In the genomic region with DNA sequence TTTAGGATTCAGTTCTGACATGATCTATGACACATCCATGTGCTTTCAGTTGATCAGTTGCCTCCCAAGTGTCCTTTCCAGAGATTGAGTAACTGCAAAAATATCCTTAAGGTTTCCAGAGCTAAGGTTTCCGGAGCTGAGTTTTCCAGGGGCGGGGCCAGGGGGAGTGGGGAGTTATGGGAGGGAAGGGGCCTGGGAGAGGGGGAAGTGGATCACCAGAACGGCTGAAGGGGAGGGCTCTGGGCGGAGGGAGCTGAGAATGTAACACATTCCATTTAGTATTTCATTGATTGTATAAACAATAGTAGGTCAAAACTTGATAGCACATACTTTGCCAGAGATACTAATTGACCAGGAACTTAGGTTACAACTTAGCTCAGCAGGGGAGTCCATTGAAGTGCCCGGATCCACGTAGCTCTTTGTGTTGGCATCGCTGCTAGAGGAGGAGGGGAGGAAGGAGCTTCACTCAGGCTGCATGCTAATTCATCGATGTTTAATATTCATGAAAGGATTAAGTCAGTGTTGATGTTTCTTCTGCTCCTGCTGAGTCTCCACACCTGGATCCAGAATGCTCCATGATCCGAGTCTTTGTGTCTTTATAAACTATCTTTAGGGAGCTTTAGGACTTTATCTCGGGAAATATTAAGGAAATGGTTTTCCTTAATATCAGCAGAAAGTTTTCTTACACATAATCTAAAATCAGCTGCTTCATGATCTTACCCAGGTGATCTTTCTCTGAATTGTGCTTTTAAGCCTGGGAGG, we compare ENCODE assay signal across 14 cellular contexts.
DNase-seq lines count a peak whose midpoint lies in the region; ATAC-seq and TF ChIP-seq lines count a peak whose summit lies in the region.
"Had no signal": no experiment of that assay in that cellular context is flagged by ENCODE, and none has a peak within 500 bp of the region (broad histone marks: within the 10 kb centered on the region; RNA-seq: fewer than 3 reads in every experiment).

No MANE protein-coding gene starts in this region.

- peak overlapping the region; percentile 40 for H3K4me2 ChIP-seq in mesenchymal stem cell (ENCODE audit: low read length, poor library complexity, severe bottlenecking)

- H3K9ac ChIP-seq in endodermal cell (ENCODE audit: extremely low read depth, low read length, poor library complexity, severe bottlenecking) = no peak overlapping the region
- peak overlapping the region; percentile 44 for H3K9ac ChIP-seq in mesenchymal stem cell (ENCODE audit: low read length)

- no peak overlapping the region for H3K4ac ChIP-seq in mesenchymal stem cell (ENCODE audit: low read depth in 1 of 2, low read length in 2 of 2)

- no peaks in the 10 kb centered on the region for H3K27me3 Mint-ChIP-seq in endodermal cell (ENCODE audit: insufficient read depth)
- no peaks in the 10 kb centered on the region for H3K27me3 Mint-ChIP-seq in activated naive CD8-positive, alpha-beta T cell treated with anti-CD3 and anti-CD28 coated beads, Interleukin-2, amount 50 U/mL, for 24 hours

- H3K4me3 Mint-ChIP-seq in endodermal cell = peak overlapping the region; percentile 59
- no peak overlapping the region for H3K4me3 Mint-ChIP-seq in activated naive CD8-positive, alpha-beta T cell treated with anti-CD3 and anti-CD28 coated beads, Interleukin-2, amount 50 U/mL, for 24 hours

- H3K27ac Mint-ChIP-seq in endodermal cell = peak overlapping the region; percentile 86
- no peak overlapping the region for H3K27ac Mint-ChIP-seq in activated naive CD8-positive, alpha-beta T cell treated with anti-CD3 and anti-CD28 coated beads, Interleukin-2, amount 50 U/mL, for 24 hours

- no peaks in the 10 kb centered on the region for H3K9me3 ChIP-seq in endodermal cell (ENCODE audit: control insufficient read depth, low read length)
- H3K9me3 ChIP-seq in mesenchymal stem cell (ENCODE audit: control insufficient read depth, low read length) = no peaks in the 10 kb centered on the region
- H3K9me3 ChIP-seq: HAP-1, lower lobe of right lung had no signal

- H3K14ac ChIP-seq in mesenchymal stem cell (ENCODE audit: low read length in 2 of 2) = no peak overlapping the region

- H3K36me3 ChIP-seq in endodermal cell (ENCODE audit: control insufficient read depth, insufficient read depth, low read length) = peaks cover 20% of the 10 kb centered on the region
- H3K36me3 ChIP-seq in mesenchymal stem cell (ENCODE audit: control insufficient read depth in 1 of 2, insufficient read depth in 2 of 2, low read depth in 1 of 2, low read length in 2 of 2) = peaks cover 3 to 24% of the 10 kb centered on the region in 2 experiments
- H3K36me3 ChIP-seq: HAP-1 had no signal

- peak overlapping the region; percentile 74 for H4K8ac ChIP-seq in mesenchymal stem cell (ENCODE audit: low read length)

- H3K18ac ChIP-seq in mesenchymal stem cell (ENCODE audit: low read depth in 1 of 2, low read length in 2 of 2) = peak overlapping the region in 1 of 2 experiments; percentile 67

- H3K9me3 Mint-ChIP-seq in endodermal cell = no peaks in the 10 kb centered on the region
- H3K9me3 Mint-ChIP-seq in activated naive CD8-positive, alpha-beta T cell treated with anti-CD3 and anti-CD28 coated beads, Interleukin-2, amount 50 U/mL, for 24 hours = no peaks in the 10 kb centered on the region

- ATAC-seq in GM18519 (IDR thresholded peaks at IDR 0.05; ENCODE audit: low FRiP score, unreplicated experiment) = no peak
- ATAC-seq in activated naive CD8-positive, alpha-beta T cell treated with anti-CD3 and anti-CD28 coated beads, Interleukin-2, amount 50 U/mL, for 24 hours = no peak
- ATAC-seq: lower lobe of right lung had no signal

- peak overlapping the region; percentile 76 for H3K27ac ChIP-seq in endodermal cell (ENCODE audit: low read depth, low read length)
- no peak overlapping the region for H3K27ac ChIP-seq in mesenchymal stem cell (ENCODE audit: low read length, poor library complexity, severe bottlenecking)
- H3K27ac ChIP-seq: lower lobe of right lung had no signal

- H4K91ac ChIP-seq in mesenchymal stem cell (ENCODE audit: low read length) = no peak overlapping the region

- 3 to 22% methylated on average over 4 to 9 of the region's 10 CpGs for WGBS in endodermal cell (ENCODE audit: insufficient coverage in 1 of 2, insufficient read length in 1 of 2), 2 experiments
- WGBS in mesenchymal stem cell = 20% methylated on average over 6 of the region's 10 CpGs

- no peak overlapping the region for H2BK12ac ChIP-seq in mesenchymal stem cell (ENCODE audit: low read length in 2 of 2)

- H2BK5ac ChIP-seq in mesenchymal stem cell (ENCODE audit: low read depth, low read length, poor library complexity, severe bottlenecking) = no peak overlapping the region

- no peaks in the 10 kb centered on the region for H3K27me3 ChIP-seq in endodermal cell (ENCODE audit: control insufficient read depth, insufficient read depth, low read length, poor library complexity, severe bottlenecking)
- no peaks in the 10 kb centered on the region for H3K27me3 ChIP-seq in mesenchymal stem cell (ENCODE audit: control insufficient read depth in 1 of 2, insufficient read depth in 1 of 2, low read length in 2 of 2)

- H2AFZ ChIP-seq in mesenchymal stem cell (ENCODE audit: low read depth, low read length) = no peak overlapping the region

- peaks cover 37% of the 10 kb centered on the region for H3K4me1 Mint-ChIP-seq in endodermal cell
- no peaks in the 10 kb centered on the region for H3K4me1 Mint-ChIP-seq in activated naive CD8-positive, alpha-beta T cell treated with anti-CD3 and anti-CD28 coated beads, Interleukin-2, amount 50 U/mL, for 24 hours

- H3K4me3 ChIP-seq in endodermal cell (ENCODE audit: low read length) = peak overlapping the region; percentile 8
- no peak overlapping the region for H3K4me3 ChIP-seq in mesenchymal stem cell (ENCODE audit: insufficient read depth in 1 of 2, low read depth in 1 of 2, low read length in 2 of 2)
- H3K4me3 ChIP-seq: HAP-1, lower lobe of right lung had no signal

- peaks cover 20% of the 10 kb centered on the region for H3K36me3 Mint-ChIP-seq in endodermal cell (ENCODE audit: low read depth)
- H3K36me3 Mint-ChIP-seq in activated naive CD8-positive, alpha-beta T cell treated with anti-CD3 and anti-CD28 coated beads, Interleukin-2, amount 50 U/mL, for 24 hours (ENCODE audit: low read depth) = peaks cover 2% of the 10 kb centered on the region

- H2BK15ac ChIP-seq in mesenchymal stem cell (ENCODE audit: low read depth, poor library complexity, severe bottlenecking) = no peak overlapping the region

- H2AK5ac ChIP-seq in mesenchymal stem cell (ENCODE audit: low read length, severe bottlenecking) = no peak overlapping the region

- H3K23ac ChIP-seq in mesenchymal stem cell (ENCODE audit: low read length in 2 of 2) = no peak overlapping the region

- no peak overlapping the region for H2BK120ac ChIP-seq in mesenchymal stem cell (ENCODE audit: low read depth, low read length)

- DNase-seq in AG08395 (ENCODE audit: low spot score) (peak; percentile 24), NCI-H146 treated with DMSO at 0.1 percent for 48 hours (lab: John Stamatoyannopoulos, UW; ENCODE audit: unreplicated experiment) (peak; percentile 80), endodermal cell (peak; percentile 89), mesenchymal stem cell (peak; percentile 53), midbrain (lab: John Stamatoyannopoulos, UW) (no peak)
- DNase-seq in activated naive CD8-positive, alpha-beta T cell treated with anti-CD3 and anti-CD28 coated beads, Interleukin-2, amount 50 U/mL, for 24 hours = no peak
- DNase-seq in stimulated activated CD4-positive, alpha-beta T cell treated with anti-CD3 and anti-CD28 coated beads, Interleukin-2, amount 100 ng/mL, for 24 hours = no peak
- DNase-seq: activated CD8-positive, alpha-beta memory T cell treated with anti-CD3 and anti-CD28 coated beads for 24 hours; Kasumi-1; lower lobe of right lung; NK-92 treated with Interleukin-12 subunit alpha and Interleukin-12 subunit beta, amount 100 ng/mL, for 24 hours; T-helper 1 cell had no signal

- H3K79me1 ChIP-seq in mesenchymal stem cell (replicated peaks; ENCODE audit: low read length, poor library complexity, severe bottlenecking) = peaks cover 8% of the 10 kb centered on the region

- H3K4me1 ChIP-seq in endodermal cell (ENCODE audit: control insufficient read depth, insufficient read depth, low read length) (peaks cover 2% of the 10 kb centered on the region), mesenchymal stem cell (ENCODE audit: control insufficient read depth, insufficient read depth, low read depth, low read length) (peaks cover 10% of the 10 kb centered on the region)

- no peak for TF ChIP-seq CTCF in endodermal cell (conservative IDR thresholded peaks at IDR 0.05)

Comparison
In these comparisons a context has a peak if more than half of its experiments do, and no peak if none do; other contexts are left out.
1. DNase-seq: peak in AG08395 (single experiment), NCI-H146 treated with DMSO at 0.1 percent for 48 hours (single experiment), endodermal cell (single experiment) and mesenchymal stem cell (single experiment); none in midbrain (single experiment), activated naive CD8-positive, alpha-beta T cell treated with anti-CD3 and anti-CD28 coated beads, Interleukin-2, amount 50 U/mL, for 24 hours (single experiment) and stimulated activated CD4-positive, alpha-beta T cell treated with anti-CD3 and anti-CD28 coated beads, Interleukin-2, amount 100 ng/mL, for 24 hours (0 of 2).